8 cellular contexts compared by ENCODE assay signal in genomic region chr7:7761974-7762769, GRCh38. TPM values are rescaled to one million over a fixed set of nuclear protein-coding genes. Genes with fewer than 3 reads are reported as not detected.
DNase-seq lines count a peak whose midpoint lies in the region; ATAC-seq, FAIRE-seq and TF ChIP-seq lines count a peak whose summit lies in the region.

No MANE protein-coding gene starts in this region.

- H3K4me1 ChIP-seq in ascending aorta (no peaks in the 10 kb centered on the region), kidney (ENCODE audit: control insufficient read depth in 1 of 2, insufficient read depth in 1 of 2, low read depth in 1 of 2, low read length in 2 of 2) (no peaks in the 10 kb centered on the region)

- H3K4me1 Mint-ChIP-seq in type B pancreatic cell (ENCODE audit: unreplicated experiment), result peaks cover 9% of the 10 kb centered on the region

- no peaks in the 10 kb centered on the region for H3K27me3 ChIP-seq in ascending aorta

- H3K4me3 ChIP-seq in ascending aorta, result peak overlapping the region; percentile 52 to 58
- peak overlapping the region; percentile 52 to 74 for H3K4me3 ChIP-seq in kidney (ENCODE audit: low read length in 2 of 2)

- intact Hi-C loops in ascending aorta (cut with DNase I), result loop anchor here (2.0 kb wide), 1 partner anchor 79 kb away; no protein-coding TSS in a partner anchor
- intact Hi-C loops in kidney (cut with DNase I), result no loop called here

- peak overlapping the region; percentile 66 for H3K27ac Mint-ChIP-seq in type B pancreatic cell

- ATAC-seq in GM19372 (IDR thresholded peaks at IDR 0.05; ENCODE audit: low read depth, unreplicated experiment), result peak; percentile 60
- peak; percentile 68 for ATAC-seq in HG03571 (IDR thresholded peaks at IDR 0.05; ENCODE audit: unreplicated experiment)

- TF ChIP-seq CTCF in ascending aorta (IDR thresholded peaks at IDR 0.05) (no peak), kidney (IDR thresholded peaks at IDR 0.05; ENCODE audit: borderline replicate concordance, extremely low read depth, insufficient read depth) (no peak), type B pancreatic cell (conservative IDR thresholded peaks at IDR 0.05) (no peak)

- H3K27ac ChIP-seq in ascending aorta, result peak overlapping the region; percentile 43 to 44
- peak overlapping the region in 1 of 2 donors; percentile 20 for H3K27ac ChIP-seq in kidney (ENCODE audit: low read depth in 2 of 2, low read length in 2 of 2)

- peaks cover 4% of the 10 kb centered on the region for H3K9me3 Mint-ChIP-seq in type B pancreatic cell

- FAIRE-seq in kidney (lab: Jason Lieb, UNC), result no peak

- H3K9me3 ChIP-seq in ascending aorta, result no peaks in the 10 kb centered on the region
- no peaks in the 10 kb centered on the region for H3K9me3 ChIP-seq in kidney (ENCODE audit: control insufficient read depth in 1 of 2, low read length in 2 of 2)

- peak; percentile 28 for DNase-seq in COLO829 (ENCODE audit: low spot score)
- DNase-seq in ascending aorta (ENCODE audit: low spot score in 2 of 2), result no peak
- no peak for DNase-seq in kidney
- DNase-seq in type B pancreatic cell (ENCODE audit: extremely low spot score, unreplicated experiment), result no peak
- DNase-seq in cerebellar cortex (ENCODE audit: low spot score), result no peak
- DNase-seq in NCI-H526 treated with DMSO at 0.1 percent for 48 hours (lab: John Stamatoyannopoulos, UW), result no peak

- H3K36me3 ChIP-seq in ascending aorta (no peaks in the 10 kb centered on the region), kidney (ENCODE audit: control insufficient read depth in 1 of 2, insufficient read depth in 2 of 2, low read length in 2 of 2) (no peaks in the 10 kb centered on the region)

- no peaks in the 10 kb centered on the region for H3K36me3 Mint-ChIP-seq in type B pancreatic cell

- peak overlapping the region; percentile 75 for H3K4me3 Mint-ChIP-seq in type B pancreatic cell

- no peaks in the 10 kb centered on the region for H3K27me3 Mint-ChIP-seq in type B pancreatic cell

- peak overlapping the region in 1 of 2 donors; percentile 29 for H3K9ac ChIP-seq in kidney (ENCODE audit: low read length in 2 of 2)

RNA-seq across cellular contexts. Expression of gene RPA3, which starts 43.8 kb away (rescaled TPM):
- 0.96 TPM for total RNA-seq in ascending aorta
- 33.7 TPM for total RNA-seq in kidney
- 59.4 TPM for polyA plus RNA-seq in kidney (ENCODE audit: insufficient read depth, low read depth, low replicate concordance)
- total RNA-seq in type B pancreatic cell (ENCODE audit: low replicate concordance), result 27.3 and 42.3 TPM in 2 replicates

Comparison
In these comparisons a context has a peak if more than half of its experiments do, and no peak if none do; other contexts are left out.
1. RNA of gene RPA3, which starts 43.8 kb away (total RNA-seq): 27.3 to 42.3 TPM in type B pancreatic cell and 33.7 TPM in kidney (single experiment); 0.96 TPM in ascending aorta (single experiment); every median in the first group is over 10 times any median in the second.